ENCODE assay signal across 15 cellular contexts in the genomic region with DNA sequence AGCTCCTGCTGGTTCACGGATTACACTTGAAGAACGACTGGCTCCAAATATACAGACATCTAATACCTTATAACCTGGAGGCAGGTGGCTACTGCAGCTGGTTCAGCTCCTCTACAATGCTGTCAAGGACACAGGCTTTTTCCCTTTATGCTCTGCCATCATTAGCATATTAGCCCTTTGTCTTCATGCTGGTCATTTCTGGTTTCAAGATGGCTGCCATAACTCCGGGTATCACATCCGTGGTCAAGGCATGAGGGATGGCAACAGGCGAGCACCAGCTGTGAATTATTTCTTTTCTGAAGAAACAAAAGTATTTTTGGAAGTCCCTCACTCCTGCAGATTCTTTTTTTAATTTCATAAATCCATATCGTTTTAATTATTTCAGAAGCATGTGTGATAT.
DNase-seq lines count a peak whose midpoint lies in the region; ATAC-seq, FAIRE-seq and TF ChIP-seq lines count a peak whose summit lies in the region.
"Had no signal": no experiment of that assay in that cellular context is flagged by ENCODE, and none has a peak within 500 bp of the region (broad histone marks: within the 10 kb centered on the region; RNA-seq: fewer than 3 reads in every experiment).

No MANE protein-coding gene starts in this region.

- no peak overlapping the region for H3K56ac ChIP-seq in H1 (replicated peaks; ENCODE audit: insufficient read length, low read depth, low read length)

- H3K9ac ChIP-seq in H1 (replicated peaks in 1 of 4; ENCODE audit: extremely low read depth in 1 of 4, low read depth in 3 of 4, low read length in 3 of 4) (no peak overlapping the region), SK-N-SH (no peak overlapping the region)

- H4K20me1 ChIP-seq in H1 (replicated peaks in 1 of 2; ENCODE audit: control insufficient read depth in 1 of 2, insufficient read depth in 2 of 2, low read length in 2 of 2) (no peaks in the 10 kb centered on the region), SK-N-SH (ENCODE audit: insufficient read depth) (no peaks in the 10 kb centered on the region)

- no peak overlapping the region for H2BK5ac ChIP-seq in H1 (ENCODE audit: low read depth, low read length)

- WGBS in H1 (ENCODE audit: extremely low coverage in 1 of 2, insufficient coverage in 1 of 2, insufficient read length in 1 of 2, insufficient replicate concordance in 2 of 2, low coverage in 1 of 2, low lambda C conversion rate in 2 of 2, missing lambda C conversion rate in 1 of 2), 2 experiments, result 92% methylated on average over 6 of the region's 6 CpGs; no CpG with 5 or more reads in 1 of the 2 experiments
- 67% methylated on average over 6 of the region's 6 CpGs for WGBS in SK-N-SH (ENCODE audit: low lambda C conversion rate)

- H2BK20ac ChIP-seq in H1 (ENCODE audit: low read length), result no peak overlapping the region

- no peak for TF ChIP-seq POLR2A in H1 (IDR thresholded peaks at IDR 0.05; ENCODE audit: control extremely low read depth in 1 of 2, low read depth in 2 of 2, low read length in 2 of 2)

- no peak overlapping the region for H3K4me3 ChIP-seq in H1 (ENCODE audit: extremely low read depth in 1 of 4, insufficient read depth in 2 of 4, low read depth in 3 of 4, low read length in 4 of 4)
- H3K4me3 ChIP-seq in SK-N-SH (ENCODE audit: low read depth in 2 of 2, low read length in 1 of 2), result no peak overlapping the region

- no peaks in the 10 kb centered on the region for H3K79me1 ChIP-seq in H1 (ENCODE audit: low read depth, low read length)

- CTCF ChIA-PET in H1 (lab: Charles Lee; ENCODE audit: partially characterized antibody) (interaction anchor here (0.6 to 0.8 kb wide), 2 partner anchors 9 to 12 kb away, joined by 3 read pairs; no protein-coding TSS in a partner anchor), SK-N-SH (lab: Yijun Ruan, JAX) (no interaction called here)

- no peak overlapping the region for H2BK15ac ChIP-seq in H1 (ENCODE audit: low read length)

- no peak for FAIRE-seq in H1 (lab: Jason Lieb, UNC)
- FAIRE-seq: H54 had no signal

- no peak overlapping the region for H2AFZ ChIP-seq in H1 (ENCODE audit: low read length)
- no peak overlapping the region for H2AFZ ChIP-seq in SK-N-SH (ENCODE audit: low read depth)

- H3K36me3 ChIP-seq in H1 (ENCODE audit: control insufficient read depth in 2 of 4, insufficient read depth in 4 of 4, low read length in 3 of 4) (no peaks in the 10 kb centered on the region), SK-N-SH (replicated peaks in 1 of 2; ENCODE audit: control insufficient read depth in 1 of 2, insufficient read depth in 2 of 2, low read length in 1 of 2) (no peaks in the 10 kb centered on the region)

- peaks cover 6% of the 10 kb centered on the region for H3F3A ChIP-seq in SK-N-SH (replicated peaks; ENCODE audit: insufficient read depth)

- TF ChIP-seq RAD21 in H1 (IDR thresholded peaks at IDR 0.05 in 1 of 2, conservative IDR thresholded peaks at IDR 0.05 in 1 of 2; ENCODE audit: low read depth in 2 of 2, low read length in 2 of 2) (no peak), SK-N-SH (IDR thresholded peaks at IDR 0.05; ENCODE audit: low read length) (no peak)

- POLR2A ChIA-PET in H1 (lab: Charles Lee; ENCODE audit: partially characterized antibody), result no interaction called here
- POLR2A ChIA-PET in SK-N-SH (lab: Yijun Ruan, JAX), result no interaction called here

- H3K9me3 ChIP-seq in H1 (ENCODE audit: insufficient read depth in 2 of 2, low read depth in 1 of 2, low read length in 1 of 2), result no peaks in the 10 kb centered on the region
- no peaks in the 10 kb centered on the region for H3K9me3 ChIP-seq in SK-N-SH

- ATAC-seq in HG03460 (IDR thresholded peaks at IDR 0.05; ENCODE audit: unreplicated experiment), result no peak
- ATAC-seq: Panc1 had no signal

- no peak overlapping the region for H3K14ac ChIP-seq in H1 (ENCODE audit: insufficient read length)

- no peak overlapping the region for H4K5ac ChIP-seq in H1 (ENCODE audit: insufficient read length, low read depth, low read length)

- H3K4ac ChIP-seq in H1 (replicated peaks; ENCODE audit: insufficient read length, low read depth, low read length), result no peak overlapping the region

- H2AK5ac ChIP-seq in H1 (ENCODE audit: low read depth, low read length), result no peak overlapping the region

- no peaks in the 10 kb centered on the region for H3K9me2 ChIP-seq in SK-N-SH

- H2BK12ac ChIP-seq in H1 (ENCODE audit: low read depth, low read length), result no peak overlapping the region

- no peak overlapping the region for H2BK120ac ChIP-seq in H1 (replicated peaks; ENCODE audit: low read depth, low read length)

- H4K91ac ChIP-seq in H1 (replicated peaks; ENCODE audit: insufficient read length, low read length), result no peak overlapping the region

- intact Hi-C loops in posterior vena cava (cut with DNase I), result no loop called here

- TF ChIP-seq CTCF in H1 (IDR thresholded peaks at IDR 0.05; ENCODE audit: control extremely low read depth in 1 of 3, insufficient read depth in 1 of 3, low read depth in 1 of 3, low read length in 3 of 3) (no peak), SK-N-SH (IDR thresholded peaks at IDR 0.05) (no peak)

- H3K27ac ChIP-seq in H1 (ENCODE audit: low read depth, low read length), result no peak overlapping the region
- no peak overlapping the region for H3K27ac ChIP-seq in SK-N-SH (ENCODE audit: low read depth in 2 of 2, low read length in 1 of 2)
- H3K27ac ChIP-seq: SK-N-MC had no signal

- H3K27me3 ChIP-seq in H1 (replicated peaks in 1 of 4; ENCODE audit: control insufficient read depth in 3 of 4, extremely low read depth in 1 of 4, insufficient read depth in 3 of 4, low read length in 3 of 4) (no peaks in the 10 kb centered on the region), SK-N-SH (ENCODE audit: insufficient read depth) (no peaks in the 10 kb centered on the region)

- TF ChIP-seq EP300 in H1 (IDR thresholded peaks at IDR 0.05; ENCODE audit: borderline replicate concordance in 1 of 2, low read depth in 2 of 2, low read length in 2 of 2), result no peak
- no peak for TF ChIP-seq EP300 in SK-N-SH (IDR thresholded peaks at IDR 0.05; ENCODE audit: borderline replicate concordance in 1 of 2, low read depth in 1 of 2, low read length in 1 of 2)

- DNase-seq in NCI-H82 (lab: John Stamatoyannopoulos, UW) (peak; percentile 58), NCI-H82 treated with DMSO at 0.1 percent for 48 hours (lab: John Stamatoyannopoulos, UW; ENCODE audit: unreplicated experiment) (no peak), NCI-H526 treated with DMSO at 0.1 percent for 48 hours (lab: John Stamatoyannopoulos, UW) (peak; percentile 6), H1 (ENCODE audit: low read depth in 1 of 2, low spot score in 2 of 2) (no peak), SK-N-SH (no peak), posterior vena cava (ENCODE audit: low spot score) (no peak)
- DNase-seq: DMS153, IMR-90, Kasumi-1, NCI-H1105, NCI-H1694 treated with DMSO at 0.1 percent for 48 hours had no signal

- no peaks in the 10 kb centered on the region for H3K79me2 ChIP-seq in H1 (ENCODE audit: control insufficient read depth in 1 of 2, insufficient read depth in 2 of 2, low read length in 2 of 2)
- no peaks in the 10 kb centered on the region for H3K79me2 ChIP-seq in SK-N-SH (ENCODE audit: insufficient read depth)

- no peak overlapping the region for H4K8ac ChIP-seq in H1 (ENCODE audit: extremely low read depth, insufficient read depth, low read length)

- H3K23me2 ChIP-seq in H1 (ENCODE audit: low read depth, low read length), result no peaks in the 10 kb centered on the region

- no peak overlapping the region for H3K23ac ChIP-seq in H1 (ENCODE audit: insufficient read length)

- H3K4me2 ChIP-seq in H1 (ENCODE audit: insufficient read depth in 1 of 2, low read depth in 2 of 2, low read length in 2 of 2), result no peak overlapping the region
- no peak overlapping the region for H3K4me2 ChIP-seq in SK-N-SH

- H3K18ac ChIP-seq in H1 (ENCODE audit: extremely low read depth, low read length), result no peak overlapping the region

- no peaks in the 10 kb centered on the region for H3K4me1 ChIP-seq in H1 (replicated peaks in 1 of 4; ENCODE audit: control insufficient read depth in 3 of 4, insufficient read depth in 4 of 4, low read length in 3 of 4)
- no peaks in the 10 kb centered on the region for H3K4me1 ChIP-seq in SK-N-SH (ENCODE audit: control insufficient read depth in 1 of 2, insufficient read depth in 2 of 2, low read depth in 1 of 2, low read length in 1 of 2)

TF ChIP-seq in H1, 55 proteins besides CTCF, POLR2A, EP300 and RAD21:
- TF ChIP-seq CBX8 (IDR thresholded peaks at IDR 0.05; ENCODE audit: borderline replicate concordance, low read depth, low read length) (no peak), YY1 (IDR thresholded peaks at IDR 0.05; ENCODE audit: low read depth, low read length) (peak; percentile 70)

TF ChIP-seq in SK-N-SH, 30 proteins besides CTCF, POLR2A, EP300 and RAD21:
- TF ChIP-seq, protein P1, sequence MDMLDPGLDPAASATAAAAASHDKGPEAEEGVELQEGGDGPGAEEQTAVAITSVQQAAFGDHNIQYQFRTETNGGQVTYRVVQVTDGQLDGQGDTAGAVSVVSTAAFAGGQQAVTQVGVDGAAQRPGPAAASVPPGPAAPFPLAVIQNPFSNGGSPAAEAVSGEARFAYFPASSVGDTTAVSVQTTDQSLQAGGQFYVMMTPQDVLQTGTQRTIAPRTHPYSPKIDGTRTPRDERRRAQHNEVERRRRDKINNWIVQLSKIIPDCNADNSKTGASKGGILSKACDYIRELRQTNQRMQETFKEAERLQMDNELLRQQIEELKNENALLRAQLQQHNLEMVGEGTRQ (IDR thresholded peaks at IDR 0.05; ENCODE audit: borderline replicate concordance, low read depth, low read length), result no peak
- TF ChIP-seq RCOR1 (IDR thresholded peaks at IDR 0.05; ENCODE audit: low read length) (no peak), TEAD4 (IDR thresholded peaks at IDR 0.05; ENCODE audit: borderline replicate concordance, insufficient read depth) (no peak)

Comparison
In these comparisons a context has a peak if more than half of its experiments do, and no peak if none do; other contexts are left out.
1. DNase-seq: peak in NCI-H82 (single experiment) and NCI-H526 treated with DMSO at 0.1 percent for 48 hours (single experiment); none in NCI-H82 treated with DMSO at 0.1 percent for 48 hours (single experiment), H1 (0 of 2), SK-N-SH (single experiment) and posterior vena cava (single experiment).